In genomic region chr7:129008645-129009414, GRCh38 we compare ENCODE assay signal across 10 cellular contexts. TPM values are rescaled to one million over a fixed set of nuclear protein-coding genes. Genes with fewer than 3 reads are reported as not detected.
DNase-seq lines count a peak whose midpoint lies in the region; ATAC-seq and TF ChIP-seq lines count a peak whose summit lies in the region.
"Had no signal": no experiment of that assay in that cellular context is flagged by ENCODE, and none has a peak within 500 bp of the region (broad histone marks: within the 10 kb centered on the region; RNA-seq: fewer than 3 reads in every experiment).

No MANE protein-coding gene starts in this region.

- peaks cover 59% of the 10 kb centered on the region for H3K36me3 Mint-ChIP-seq in effector memory CD8-positive, alpha-beta T cell (ENCODE audit: insufficient read depth)

- peaks cover 6 to 34% of the 10 kb centered on the region in 2 donors for H3K4me1 Mint-ChIP-seq in effector memory CD8-positive, alpha-beta T cell (ENCODE audit: low read depth in 2 of 2)

- TF ChIP-seq POLR2A in GM18505 (IDR thresholded peaks at IDR 0.05; ENCODE audit: borderline replicate concordance, extremely low read depth, insufficient read depth, insufficient read length) = no peak

- peak; percentile 24 for DNase-seq in GM10266 (ENCODE audit: extremely low spot score)
- DNase-seq in effector memory CD8-positive, alpha-beta T cell = no peak
- no peak for DNase-seq in omental fat pad (ENCODE audit: low spot score)
- no peak for DNase-seq in NCI-H446 (lab: John Stamatoyannopoulos, UW)
- DNase-seq: NCI-H446 treated with DMSO at 0.1 percent for 48 hours; stimulated activated naive CD4-positive, alpha-beta T cell treated with Interleukin-2 at 50 U/mL for 16 hours had no signal

- H3K27ac Mint-ChIP-seq in effector memory CD8-positive, alpha-beta T cell = peak overlapping the region; percentile 72 to 76

- H3K9me3 Mint-ChIP-seq in effector memory CD8-positive, alpha-beta T cell = no peaks in the 10 kb centered on the region

- H3K27me3 Mint-ChIP-seq in effector memory CD8-positive, alpha-beta T cell = no peaks in the 10 kb centered on the region

- no peak for TF ChIP-seq CTCF in GM10266 (IDR thresholded peaks at IDR 0.05; ENCODE audit: control insufficient read depth, insufficient read depth, low read depth, missing control alignments)
- no peak for TF ChIP-seq CTCF in omental fat pad (IDR thresholded peaks at IDR 0.05)

- peak; percentile 24 for ATAC-seq in GM19452 (IDR thresholded peaks at IDR 0.05; ENCODE audit: unreplicated experiment)
- ATAC-seq in HG03378 (IDR thresholded peaks at IDR 0.05; ENCODE audit: unreplicated experiment) = peak; percentile 35
- ATAC-seq in effector memory CD8-positive, alpha-beta T cell (replicated peaks) = no peak
- no peak for ATAC-seq in omental fat pad (ENCODE audit: low FRiP score)
- ATAC-seq in GM18505 (IDR thresholded peaks at IDR 0.05; ENCODE audit: unreplicated experiment) = no peak
- ATAC-seq in HG03045 (IDR thresholded peaks at IDR 0.05; ENCODE audit: unreplicated experiment) = no peak

- no peak overlapping the region for H3K4me3 Mint-ChIP-seq in effector memory CD8-positive, alpha-beta T cell

RNA-seq across cellular contexts. Expression of gene TNPO3, which starts 46.1 kb away (rescaled TPM):
- total RNA-seq in omental fat pad = 10 to 100 TPM; 34.1 to 45.9 (median 41.1) TPM

Comparison
In these comparisons a context has a peak if more than half of its experiments do, and no peak if none do; other contexts are left out.
1. ATAC-seq: peak in GM19452 (single experiment) and HG03378 (single experiment); none in effector memory CD8-positive, alpha-beta T cell (single experiment), omental fat pad (single experiment), GM18505 (single experiment) and HG03045 (single experiment).